ENCODE assay signal across 14 cellular contexts in genomic region chr2:215748446-215748845, GRCh38.
A peak's percentile ranks its signal among the peaks of the same experiment; 100 is the strongest.
DNase-seq lines count a peak whose midpoint lies in the region; ATAC-seq, FAIRE-seq and TF ChIP-seq lines count a peak whose summit lies in the region.
"Had no signal": no experiment of that assay in that cellular context is flagged by ENCODE, and none has a peak within 500 bp of the region (broad histone marks: within the 10 kb centered on the region; RNA-seq: fewer than 3 reads in every experiment).

No MANE protein-coding gene starts in this region.

- H4K8ac ChIP-seq in trophoblast cell (ENCODE audit: low read depth, low read length) = no peak overlapping the region

- no peak overlapping the region for H2BK120ac ChIP-seq in trophoblast cell (ENCODE audit: insufficient read depth, low read length, poor library complexity)

- H3K4me1 ChIP-seq in trophoblast cell (ENCODE audit: control insufficient read depth in 1 of 2, insufficient read depth in 2 of 2, low read length in 2 of 2) = peaks cover 5 to 9% of the 10 kb centered on the region in 2 experiments

- H2BK12ac ChIP-seq in trophoblast cell (ENCODE audit: low read length) = no peak overlapping the region

- H2BK5ac ChIP-seq in trophoblast cell (ENCODE audit: low read depth, low read length, poor library complexity) = no peak overlapping the region

- H4K12ac ChIP-seq in trophoblast cell (ENCODE audit: low read depth, low read length) = no peak overlapping the region

- peaks cover 23 to 27% of the 10 kb centered on the region in 2 donors for H3K27me3 Mint-ChIP-seq in effector memory CD8-positive, alpha-beta T cell
- peaks cover 0 to 7% (median 0%) of the 10 kb centered on the region in 3 donors for H3K27me3 Mint-ChIP-seq in immature natural killer cell (ENCODE audit: low read depth in 3 of 3)

- H3K18ac ChIP-seq in trophoblast cell (ENCODE audit: low read length) = no peak overlapping the region

- no peak overlapping the region for H3K4me3 Mint-ChIP-seq in effector memory CD8-positive, alpha-beta T cell
- H3K4me3 Mint-ChIP-seq in immature natural killer cell = no peak overlapping the region

- peak; percentile 31 for ATAC-seq in effector memory CD8-positive, alpha-beta T cell (replicated peaks)
- ATAC-seq in HG02981 (IDR thresholded peaks at IDR 0.05; ENCODE audit: unreplicated experiment) = no peak
- ATAC-seq: left colon had no signal

- no peak overlapping the region for H3K14ac ChIP-seq in trophoblast cell (ENCODE audit: low read length)

- H4K91ac ChIP-seq in trophoblast cell (ENCODE audit: low read depth, low read length) = no peak overlapping the region

- DNase-seq in AG20443 (ENCODE audit: low spot score) (peak; percentile 39), iris pigment epithelial cell (ENCODE audit: low read depth) (peak; percentile 37), trophoblast cell (peak; percentile 48 to 54), NCI-H226 (no peak), immature natural killer cell (no peak), H54 (ENCODE audit: insufficient read length, low spot score) (no peak)
- no peak for DNase-seq in effector memory CD8-positive, alpha-beta T cell
- DNase-seq: activated naive CD4-positive, alpha-beta T cell treated with Interleukin-2 at 50 U/mL for 16 hours; brain microvascular endothelial cell; DMS53; effector CD4-positive, alpha-beta T cell; WERI-Rb-1 had no signal

- no peak overlapping the region for H3K4ac ChIP-seq in trophoblast cell (ENCODE audit: low read depth, low read length)

- no peak overlapping the region for H3K27ac Mint-ChIP-seq in effector memory CD8-positive, alpha-beta T cell
- no peak overlapping the region for H3K27ac Mint-ChIP-seq in immature natural killer cell

- peaks cover 4% of the 10 kb centered on the region for H3K79me1 ChIP-seq in trophoblast cell (ENCODE audit: low read length)

- H3K9ac ChIP-seq in trophoblast cell (ENCODE audit: low read length) = no peak overlapping the region

- no CpG with 5 or more reads among the region's 6 CpGs for WGBS in trophoblast cell (ENCODE audit: extremely low coverage, insufficient coverage, insufficient read length)

- no peak overlapping the region for H3K4me3 ChIP-seq in trophoblast cell (ENCODE audit: low read depth, low read length)

- no peaks in the 10 kb centered on the region for H3K36me3 Mint-ChIP-seq in effector memory CD8-positive, alpha-beta T cell (ENCODE audit: insufficient read depth)
- H3K36me3 Mint-ChIP-seq in immature natural killer cell = no peaks in the 10 kb centered on the region

- no peak overlapping the region for H2AFZ ChIP-seq in trophoblast cell (ENCODE audit: insufficient read depth, low read length, poor library complexity)

- no peak overlapping the region for H3K27ac ChIP-seq in trophoblast cell (ENCODE audit: low read depth, low read length)
- H3K27ac ChIP-seq: brain microvascular endothelial cell, WERI-Rb-1 had no signal

- H3K9me3 Mint-ChIP-seq in effector memory CD8-positive, alpha-beta T cell = no peaks in the 10 kb centered on the region
- H3K9me3 Mint-ChIP-seq in immature natural killer cell = no peaks in the 10 kb centered on the region

- peaks cover 2% of the 10 kb centered on the region for H3K79me2 ChIP-seq in trophoblast cell (ENCODE audit: control insufficient read depth, insufficient read depth, low read length, poor library complexity)

- H3K4me2 ChIP-seq in trophoblast cell (ENCODE audit: low read length) = no peak overlapping the region

- H3K4me1 Mint-ChIP-seq in effector memory CD8-positive, alpha-beta T cell (ENCODE audit: low read depth in 2 of 2) = peaks cover 0 to 18% of the 10 kb centered on the region in 2 donors
- H3K4me1 Mint-ChIP-seq in immature natural killer cell = peaks cover 21% of the 10 kb centered on the region in 2 donors

- H2AK5ac ChIP-seq in trophoblast cell (ENCODE audit: low read length) = no peak overlapping the region

- no peaks in the 10 kb centered on the region for H3K27me3 ChIP-seq in trophoblast cell (ENCODE audit: insufficient read depth, low read length)
- H3K27me3 ChIP-seq: brain microvascular endothelial cell had no signal

- no peak for TF ChIP-seq POLR2A in H54 (IDR thresholded peaks at IDR 0.05; ENCODE audit: low read depth, low read length)

- H3K36me3 ChIP-seq in trophoblast cell (ENCODE audit: control insufficient read depth in 1 of 2, insufficient read depth in 2 of 2, low read length in 2 of 2) = no peaks in the 10 kb centered on the region
- H3K36me3 ChIP-seq: brain microvascular endothelial cell, WERI-Rb-1 had no signal

- FAIRE-seq in H54 (lab: Jason Lieb, UNC) = no peak

- H3K9me3 ChIP-seq in trophoblast cell (ENCODE audit: insufficient read depth, low read depth, low read length) = no peaks in the 10 kb centered on the region

- peak overlapping the region; percentile 80 for H3K23ac ChIP-seq in trophoblast cell (ENCODE audit: low read length)

Comparison
In these comparisons a context has a peak if more than half of its experiments do, and no peak if none do; other contexts are left out.
1. DNase-seq: peak in AG20443 (single experiment), iris pigment epithelial cell (single experiment) and trophoblast cell (2 of 2); none in effector memory CD8-positive, alpha-beta T cell (0 of 3), NCI-H226 (single experiment), immature natural killer cell (0 of 3) and H54 (single experiment).